Comparison of ENCODE assay signal across 9 cellular contexts in genomic region chr15:28123408-28124023, GRCh38. TPM values are rescaled to one million over a fixed set of nuclear protein-coding genes. Genes with fewer than 3 reads are reported as not detected.
DNase-seq lines count a peak whose midpoint lies in the region; ATAC-seq and TF ChIP-seq lines count a peak whose summit lies in the region.
"Had no signal": no experiment of that assay in that cellular context is flagged by ENCODE, and none has a peak within 500 bp of the region (broad histone marks: within the 10 kb centered on the region; RNA-seq: fewer than 3 reads in every experiment).

No MANE protein-coding gene starts in this region.

- H3K27ac Mint-ChIP-seq in activated CD4-positive, alpha-beta T cell treated with anti-CD3 and anti-CD28 coated beads for 36 hours, result no peak overlapping the region
- H3K27ac Mint-ChIP-seq in stimulated activated naive B cell treated with anti-CD40 and anti-IgM and Interleukin-4, amounts not matched to agents 10 μg/mL and 1 μg/mL and 100 μg/mL, for 72 hours, result no peak overlapping the region
- H3K27ac Mint-ChIP-seq: T-helper 1 cell treated with Interleukin-12 subunit alpha and Interleukin-12 subunit beta and Interleukin-4 antibody, amounts not matched to agents 30 μg/mL and 1 μg/mL, for 36 hours had no signal

- no peak overlapping the region for H3K4me3 Mint-ChIP-seq in activated CD4-positive, alpha-beta T cell treated with anti-CD3 and anti-CD28 coated beads for 36 hours
- no peak overlapping the region for H3K4me3 Mint-ChIP-seq in stimulated activated naive B cell treated with anti-CD40 and anti-IgM and Interleukin-4, amounts not matched to agents 10 μg/mL and 1 μg/mL and 100 μg/mL, for 72 hours
- H3K4me3 Mint-ChIP-seq: T-helper 1 cell treated with Interleukin-12 subunit alpha and Interleukin-12 subunit beta and Interleukin-4 antibody, amounts not matched to agents 30 μg/mL and 1 μg/mL, for 36 hours had no signal

- peak; percentile 69 for ATAC-seq in HG02642 (IDR thresholded peaks at IDR 0.05; ENCODE audit: poor library complexity, unreplicated experiment)
- ATAC-seq in activated CD4-positive, alpha-beta T cell treated with anti-CD3 and anti-CD28 coated beads for 36 hours, result peak; percentile 65
- peak; percentile 60 to 73 for ATAC-seq in stimulated activated naive B cell treated with anti-CD40 and anti-IgM and Interleukin-4, amounts not matched to agents 10 μg/mL and 1 μg/mL and 100 μg/mL, for 72 hours (replicated peaks)

- DNase-seq in DMS79 (lab: John Stamatoyannopoulos, UW) (peak; percentile 34), NCI-H2227 treated with DMSO at 0.1 percent for 48 hours (lab: John Stamatoyannopoulos, UW) (peak; percentile 64), lower leg skin (ENCODE audit: low spot score in 2 of 2) (peak; percentile 64 to 92), GM19238 (ENCODE audit: insufficient read length, low spot score) (no peak)
- peak; percentile 73 for DNase-seq in activated CD4-positive, alpha-beta T cell treated with anti-CD3 and anti-CD28 coated beads for 36 hours
- peak; percentile 19 for DNase-seq in effector CD4-positive, alpha-beta T cell
- peak; percentile 32 for DNase-seq in stimulated activated naive B cell treated with anti-CD40 and anti-IgM and Interleukin-4, amounts not matched to agents 10 μg/mL and 1 μg/mL and 100 μg/mL, for 72 hours

- no peaks in the 10 kb centered on the region for H3K9me3 Mint-ChIP-seq in activated CD4-positive, alpha-beta T cell treated with anti-CD3 and anti-CD28 coated beads for 36 hours (ENCODE audit: low read depth)
- no peaks in the 10 kb centered on the region for H3K9me3 Mint-ChIP-seq in stimulated activated naive B cell treated with anti-CD40 and anti-IgM and Interleukin-4, amounts not matched to agents 10 μg/mL and 1 μg/mL and 100 μg/mL, for 72 hours
- H3K9me3 Mint-ChIP-seq: T-helper 1 cell treated with Interleukin-12 subunit alpha and Interleukin-12 subunit beta and Interleukin-4 antibody, amounts not matched to agents 30 μg/mL and 1 μg/mL, for 36 hours had no signal

- intact Hi-C loops in activated CD4-positive, alpha-beta T cell treated with anti-CD3 and anti-CD28 coated beads for 36 hours (cut with DNase I, micrococcal nuclease), result loop anchor here (1.0 to 10.0 kb wide), 5 partner anchors 37 to 1239 kb away; no protein-coding TSS in a partner anchor
- intact Hi-C loops in lower leg skin (cut with DNase I; ENCODE audit: low total_unique reads), result loop anchor here (5.0 kb wide), 1 partner anchor 1231 kb away; no protein-coding TSS in a partner anchor

- TF ChIP-seq CTCF in lower leg skin (IDR thresholded peaks at IDR 0.05), result no peak

- no peaks in the 10 kb centered on the region for H3K27me3 Mint-ChIP-seq in activated CD4-positive, alpha-beta T cell treated with anti-CD3 and anti-CD28 coated beads for 36 hours
- no peaks in the 10 kb centered on the region for H3K27me3 Mint-ChIP-seq in stimulated activated naive B cell treated with anti-CD40 and anti-IgM and Interleukin-4, amounts not matched to agents 10 μg/mL and 1 μg/mL and 100 μg/mL, for 72 hours

- H3K4me1 Mint-ChIP-seq in activated CD4-positive, alpha-beta T cell treated with anti-CD3 and anti-CD28 coated beads for 36 hours, result peaks cover 3% of the 10 kb centered on the region
- peaks cover 12 to 18% of the 10 kb centered on the region in 2 donors for H3K4me1 Mint-ChIP-seq in stimulated activated naive B cell treated with anti-CD40 and anti-IgM and Interleukin-4, amounts not matched to agents 10 μg/mL and 1 μg/mL and 100 μg/mL, for 72 hours

- no peak for TF ChIP-seq POLR2A in lower leg skin (IDR thresholded peaks at IDR 0.05)

- no peak overlapping the region for H3K4me3 ChIP-seq in lower leg skin (ENCODE audit: low read depth, poor library complexity, severe bottlenecking)

- H3K36me3 Mint-ChIP-seq in activated CD4-positive, alpha-beta T cell treated with anti-CD3 and anti-CD28 coated beads for 36 hours (ENCODE audit: low read depth), result peaks cover 19% of the 10 kb centered on the region
- peaks cover 27 to 51% of the 10 kb centered on the region in 2 donors for H3K36me3 Mint-ChIP-seq in stimulated activated naive B cell treated with anti-CD40 and anti-IgM and Interleukin-4, amounts not matched to agents 10 μg/mL and 1 μg/mL and 100 μg/mL, for 72 hours

- POLR2A ChIA-PET in activated CD4-positive, alpha-beta T cell treated with anti-CD3 and anti-CD28 coated beads for 36 hours (lab: Charles Lee), result no interaction called here

- WGBS in lower leg skin, 2 donors, result 22 to 24% methylated on average over 6 of the region's 6 CpGs

- CTCF ChIA-PET in activated CD4-positive, alpha-beta T cell treated with anti-CD3 and anti-CD28 coated beads for 36 hours (lab: Charles Lee), result interaction anchor here (0.6 to 1.9 kb wide), 2 partner anchors 9 to 32 kb away, joined by 3 to 4 read pairs; no protein-coding TSS in a partner anchor

RNA-seq across cellular contexts. Expression of gene OCA2, which starts 24.4 kb away (rescaled TPM):
- not detected for total RNA-seq in activated CD4-positive, alpha-beta T cell treated with anti-CD3 and anti-CD28 coated beads for 36 hours
- 10 to 100 TPM; 12.0 to 15.8 (median 13.9) TPM for total RNA-seq in lower leg skin

Comparison
In these comparisons a context has a peak if more than half of its experiments do, and no peak if none do; other contexts are left out.
1. RNA of gene OCA2, which starts 24.4 kb away (total RNA-seq): 12.0 to 15.8 TPM in lower leg skin; not detected in activated CD4-positive, alpha-beta T cell treated with anti-CD3 and anti-CD28 coated beads for 36 hours; every median in the first group is over 10 times any median in the second.
2. Peak in every context shown above with its lines, with median percentiles within 50 percentile points of each other: ATAC-seq.